ENCODE assay signal across 1 cellular context in the genomic region with DNA sequence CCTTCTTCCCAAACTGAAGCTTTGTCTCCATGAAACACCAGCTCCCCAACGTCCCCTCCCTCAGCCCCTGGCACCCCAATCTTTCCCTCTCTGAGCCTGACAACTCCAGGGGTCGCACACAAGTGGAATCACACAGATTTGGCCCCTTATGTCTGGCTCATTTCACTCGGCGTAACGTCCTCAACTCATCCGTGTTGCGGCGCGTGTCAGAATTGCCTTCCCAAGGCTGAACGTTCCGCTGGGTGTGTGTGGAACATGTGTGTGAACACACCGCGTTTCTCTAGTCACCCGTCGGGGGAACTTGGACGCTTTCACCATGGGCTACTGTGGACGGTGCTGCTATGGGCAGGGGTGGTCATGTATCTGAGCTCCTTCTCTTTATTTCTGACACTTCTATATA.
TF ChIP-seq lines count a peak whose summit lies in the region.

No MANE protein-coding gene starts in this region.

TF ChIP-seq in IMR-90, 13 proteins besides CTCF, POLR2A, EP300 and RAD21:
- TF ChIP-seq USF2 (IDR thresholded peaks at IDR 0.05; ENCODE audit: low read depth, low read length) (no peak), NFE2L2 (IDR thresholded peaks at IDR 0.05; ENCODE audit: low read depth, low read length) (no peak), MAZ (IDR thresholded peaks at IDR 0.05; ENCODE audit: borderline replicate concordance, low read depth, low read length) (no peak), RFX5 (IDR thresholded peaks at IDR 0.05; ENCODE audit: low read depth, low read length) (no peak), SMC3 (IDR thresholded peaks at IDR 0.05; ENCODE audit: low read depth, low read length) (no peak), CEBPB (IDR thresholded peaks at IDR 0.05; ENCODE audit: low read depth, low read length) (no peak), MXI1 (IDR thresholded peaks at IDR 0.05; ENCODE audit: borderline replicate concordance, low read depth, low read length) (no peak), BHLHE40 (IDR thresholded peaks at IDR 0.05; ENCODE audit: low read depth, low read length) (no peak), MAFK (IDR thresholded peaks at IDR 0.05; ENCODE audit: low read depth, low read length) (no peak), RCOR1 (IDR thresholded peaks at IDR 0.05; ENCODE audit: insufficient replicate concordance, low read length) (no peak), CHD1 (IDR thresholded peaks at IDR 0.05; ENCODE audit: low read depth, low read length) (no peak)
- TF ChIP-seq, protein P1, sequence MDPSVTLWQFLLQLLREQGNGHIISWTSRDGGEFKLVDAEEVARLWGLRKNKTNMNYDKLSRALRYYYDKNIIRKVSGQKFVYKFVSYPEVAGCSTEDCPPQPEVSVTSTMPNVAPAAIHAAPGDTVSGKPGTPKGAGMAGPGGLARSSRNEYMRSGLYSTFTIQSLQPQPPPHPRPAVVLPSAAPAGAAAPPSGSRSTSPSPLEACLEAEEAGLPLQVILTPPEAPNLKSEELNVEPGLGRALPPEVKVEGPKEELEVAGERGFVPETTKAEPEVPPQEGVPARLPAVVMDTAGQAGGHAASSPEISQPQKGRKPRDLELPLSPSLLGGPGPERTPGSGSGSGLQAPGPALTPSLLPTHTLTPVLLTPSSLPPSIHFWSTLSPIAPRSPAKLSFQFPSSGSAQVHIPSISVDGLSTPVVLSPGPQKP (IDR thresholded peaks at IDR 0.05; ENCODE audit: borderline replicate concordance, low read depth, low read length), result no peak
TF ChIP-seq in IMR-90: peak in this region for 0.
